ENCODE assay signal across 9 cellular contexts in genomic region chr9:114383866-114384231, GRCh38. TPM values are rescaled to one million over a fixed set of nuclear protein-coding genes. Genes with fewer than 3 reads are reported as not detected.
A peak's percentile ranks its signal among the peaks of the same experiment; 100 is the strongest.
DNase-seq lines count a peak whose midpoint lies in the region; ATAC-seq and TF ChIP-seq lines count a peak whose summit lies in the region.
"Had no signal": no experiment of that assay in that cellular context is flagged by ENCODE, and none has a peak within 500 bp of the region (broad histone marks: within the 10 kb centered on the region; RNA-seq: fewer than 3 reads in every experiment).

No MANE protein-coding gene starts in this region.

- no peak for TF ChIP-seq POLR2A in suprapubic skin (IDR thresholded peaks at IDR 0.05)

- H3K27me3 ChIP-seq in WERI-Rb-1 (ENCODE audit: insufficient read depth, low read depth, severe bottlenecking) (no peaks in the 10 kb centered on the region), left lung (no peaks in the 10 kb centered on the region), suprapubic skin (no peaks in the 10 kb centered on the region), PC-9 (ENCODE audit: insufficient read depth, low read depth) (no peaks in the 10 kb centered on the region)

- no peak for TF ChIP-seq CTCF in WERI-Rb-1 (IDR thresholded peaks at IDR 0.05; ENCODE audit: low read depth, low read length)
- no peak for TF ChIP-seq CTCF in left lung (IDR thresholded peaks at IDR 0.05)
- no peak for TF ChIP-seq CTCF in suprapubic skin (IDR thresholded peaks at IDR 0.05)
- TF ChIP-seq CTCF in PC-9 (conservative IDR thresholded peaks at IDR 0.05): no peak

- WGBS in suprapubic skin: 61% methylated on average over 6 of the region's 6 CpGs

- no TSS peak for BruUV-seq in PC-9 (replicated peaks; lab: Mats Ljungman, UMichigan)

- H3K9me2 ChIP-seq in PC-9 (ENCODE audit: insufficient read depth): no peaks in the 10 kb centered on the region

- no peak for DNase-seq in activated CD8-positive, alpha-beta memory T cell treated with anti-CD3 and anti-CD28 coated beads, Interleukin-2, amount 10 ng/mL, durations not matched to agents 7 days and 5 days
- DNase-seq in activated CD8-positive, alpha-beta memory T cell treated with anti-CD3 and anti-CD28 coated beads, Interleukin-2, amount 50 U/mL, for 48 hours: no peak
- DNase-seq in WERI-Rb-1 (no peak), left lung (no peak), suprapubic skin (ENCODE audit: low spot score in 2 of 2) (no peak), PC-9 (no peak), Ammon's horn (ENCODE audit: low spot score) (no peak)
- no peak for DNase-seq in stimulated activated CD4-positive, alpha-beta T cell treated with anti-CD3 and anti-CD28 coated beads, Interleukin-2, amount 100 ng/mL, for 48 hours

- H3K27ac ChIP-seq in WERI-Rb-1 (peak overlapping the region; percentile 93), left lung (peak overlapping the region; percentile 76 to 91), suprapubic skin (peak overlapping the region; percentile 84), PC-9 (no peak overlapping the region)

- peaks cover 73% of the 10 kb centered on the region for H3K36me3 ChIP-seq in WERI-Rb-1
- peaks cover 0 to 26% of the 10 kb centered on the region in 2 donors for H3K36me3 ChIP-seq in left lung
- peaks cover 10% of the 10 kb centered on the region for H3K36me3 ChIP-seq in suprapubic skin
- no peaks in the 10 kb centered on the region for H3K36me3 ChIP-seq in PC-9 (ENCODE audit: low read depth)

- peaks cover 49% of the 10 kb centered on the region for H3K4me1 Mint-ChIP-seq in activated CD8-positive, alpha-beta memory T cell treated with anti-CD3 and anti-CD28 coated beads, Interleukin-2, amount 10 ng/mL, durations not matched to agents 7 days and 5 days

- H3K27me3 Mint-ChIP-seq in activated CD8-positive, alpha-beta memory T cell treated with anti-CD3 and anti-CD28 coated beads, Interleukin-2, amount 10 ng/mL, durations not matched to agents 7 days and 5 days: no peaks in the 10 kb centered on the region

- no peak overlapping the region for H2AFZ ChIP-seq in PC-9

- H4K20me1 ChIP-seq in PC-9 (ENCODE audit: insufficient read depth): no peaks in the 10 kb centered on the region

- CTCF ChIA-PET in activated CD8-positive, alpha-beta memory T cell treated with anti-CD3 and anti-CD28 coated beads, Interleukin-2, amount 10 ng/mL, durations not matched to agents 7 days and 5 days (lab: Charles Lee): interaction anchor here (1.3 to 10.8 kb wide), 9 partner anchors 9 to 270 kb away, joined by 3 to 135 read pairs (median 11); no protein-coding TSS in a partner anchor
- CTCF ChIA-PET in PC-9 (lab: Charles Lee): interaction anchor here (0.6 kb wide), 1 partner anchor 19 kb away, joined by 3 read pairs; no protein-coding TSS in a partner anchor

- no peaks in the 10 kb centered on the region for H3K79me2 ChIP-seq in PC-9 (ENCODE audit: low read depth)

- H3K9me3 ChIP-seq in WERI-Rb-1 (ENCODE audit: severe bottlenecking) (peaks cover 3% of the 10 kb centered on the region), left lung (no peaks in the 10 kb centered on the region), suprapubic skin (no peaks in the 10 kb centered on the region), PC-9 (ENCODE audit: insufficient read depth, low read depth) (no peaks in the 10 kb centered on the region)
- H3K9me3 ChIP-seq: A549 had no signal

- H3K4me1 ChIP-seq in left lung: peaks cover 30 to 98% of the 10 kb centered on the region in 2 donors
- H3K4me1 ChIP-seq in suprapubic skin: peaks cover 67% of the 10 kb centered on the region
- peaks cover 18% of the 10 kb centered on the region for H3K4me1 ChIP-seq in PC-9 (replicated peaks; ENCODE audit: insufficient read depth)

- H3K4me2 ChIP-seq in PC-9: no peak overlapping the region
- H3K4me2 ChIP-seq: A549 had no signal

- H3K4me3 ChIP-seq in WERI-Rb-1 (ENCODE audit: low read depth, low read length): no peak overlapping the region
- H3K4me3 ChIP-seq in left lung: peak overlapping the region in 1 of 2 donors; percentile 65
- H3K4me3 ChIP-seq in suprapubic skin: peak overlapping the region; percentile 8
- H3K4me3 ChIP-seq in PC-9: no peak overlapping the region
- H3K4me3 ChIP-seq: A549 had no signal

- no peak for TF ChIP-seq EP300 in suprapubic skin (IDR thresholded peaks at IDR 0.05)

- POLR2A ChIA-PET in PC-9 (lab: Charles Lee; ENCODE audit: unreplicated experiment): no interaction called here

- intact Hi-C loops in left lung (cut with DNase I) (no loop called here), PC-9 (cut with micrococcal nuclease; ENCODE audit: unreplicated experiment) (no loop called here)

- H3K36me3 Mint-ChIP-seq in activated CD8-positive, alpha-beta memory T cell treated with anti-CD3 and anti-CD28 coated beads, Interleukin-2, amount 10 ng/mL, durations not matched to agents 7 days and 5 days: peaks cover 86% of the 10 kb centered on the region

- H3F3A ChIP-seq in PC-9 (ENCODE audit: insufficient read depth, low read depth): peaks cover 8% of the 10 kb centered on the region; the same call in 1 of the 2 replicates

- peak overlapping the region; percentile 96 for H3K27ac Mint-ChIP-seq in activated CD8-positive, alpha-beta memory T cell treated with anti-CD3 and anti-CD28 coated beads, Interleukin-2, amount 10 ng/mL, durations not matched to agents 7 days and 5 days

- no peak for ATAC-seq in activated CD8-positive, alpha-beta memory T cell treated with anti-CD3 and anti-CD28 coated beads, Interleukin-2, amount 10 ng/mL, durations not matched to agents 7 days and 5 days
- no peak for ATAC-seq in left lung

- H3K9me3 Mint-ChIP-seq in activated CD8-positive, alpha-beta memory T cell treated with anti-CD3 and anti-CD28 coated beads, Interleukin-2, amount 10 ng/mL, durations not matched to agents 7 days and 5 days (ENCODE audit: low read depth): no peaks in the 10 kb centered on the region

- H3K4me3 Mint-ChIP-seq in activated CD8-positive, alpha-beta memory T cell treated with anti-CD3 and anti-CD28 coated beads, Interleukin-2, amount 10 ng/mL, durations not matched to agents 7 days and 5 days: peak overlapping the region; percentile 100

RNA-seq across cellular contexts. Expression of gene AKNA, which starts 3.9 kb away (rescaled TPM):
- 100 to 1,000 TPM; 432 to 500 TPM for total RNA-seq in activated CD8-positive, alpha-beta memory T cell treated with anti-CD3 and anti-CD28 coated beads, Interleukin-2, amount 10 ng/mL, durations not matched to agents 7 days and 5 days
- total RNA-seq in left lung (10 to 100 TPM; 25.1 to 55.3 TPM), suprapubic skin (10 to 100 TPM; 10.5 to 27.1 (median 14.4) TPM), PC-9 (2021) (11.5 and 14.4 TPM in 2 replicates)

RNA-seq across cellular contexts. Expression of gene ORM2, which starts 54.2 kb away (rescaled TPM):
- total RNA-seq in activated CD8-positive, alpha-beta memory T cell treated with anti-CD3 and anti-CD28 coated beads, Interleukin-2, amount 10 ng/mL, durations not matched to agents 7 days and 5 days: not detected
- total RNA-seq in left lung: 10 to 100 TPM in 1 of 2 donors, 1 to 10 TPM in 1; 3.4 to 29.9 TPM
- 1 to 10 TPM in 1 of 4 donors, not detected in 3; 9.5 TPM for total RNA-seq in suprapubic skin
- not detected in 2 replicates for total RNA-seq in PC-9 (2021)

Comparison
In these comparisons a context has a peak if more than half of its experiments do, and no peak if none do; other contexts are left out.
1. RNA of gene AKNA, which starts 3.9 kb away (total RNA-seq): 432 to 500 TPM in activated CD8-positive, alpha-beta memory T cell treated with anti-CD3 and anti-CD28 coated beads, Interleukin-2, amount 10 ng/mL, durations not matched to agents 7 days and 5 days; 25.1 to 55.3 TPM in left lung, 10.5 to 27.1 TPM in suprapubic skin and 11.5 to 14.4 TPM in PC-9; every median in the first group is over 4 times any median in the second.